Comparison of ENCODE assay signal across 24 cellular contexts in the genomic region with DNA sequence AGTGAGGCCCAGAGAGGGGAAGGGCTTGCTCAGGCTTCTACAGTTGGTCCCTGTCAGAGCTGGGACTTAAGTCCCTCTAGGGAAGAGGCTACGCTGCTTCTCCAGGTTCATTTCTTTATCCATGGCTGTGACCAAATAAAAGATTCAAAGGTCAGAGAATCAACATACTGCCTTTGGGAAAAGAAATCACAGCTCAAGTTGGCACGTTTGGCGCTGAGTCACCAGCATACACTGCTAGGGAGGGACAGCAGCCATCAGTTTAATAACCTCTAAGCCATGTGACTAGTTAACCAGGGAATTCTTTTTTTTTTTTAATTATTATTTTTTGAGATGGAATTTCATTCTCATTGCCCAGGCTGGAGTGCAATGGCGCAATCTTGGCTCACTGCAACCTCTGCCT. TPM values are rescaled to one million over a fixed set of nuclear protein-coding genes. Genes with fewer than 3 reads are reported as not detected.
A peak's percentile ranks its signal among the peaks of the same experiment; 100 is the strongest.
DNase-seq lines count a peak whose midpoint lies in the region; FAIRE-seq and TF ChIP-seq lines count a peak whose summit lies in the region.
"Had no signal": no experiment of that assay in that cellular context is flagged by ENCODE, and none has a peak within 500 bp of the region (broad histone marks: within the 10 kb centered on the region; RNA-seq: fewer than 3 reads in every experiment).

No MANE protein-coding gene starts in this region.

- H3K9me3 ChIP-seq in Peyer's patch, result no peaks in the 10 kb centered on the region
- H3K9me3 ChIP-seq in kidney (ENCODE audit: control insufficient read depth in 1 of 2, low read length in 2 of 2), result no peaks in the 10 kb centered on the region

- H3K4me3 ChIP-seq in Peyer's patch (no peak overlapping the region), kidney (ENCODE audit: low read length in 2 of 2) (no peak overlapping the region)

- DNase-seq in HT-29 (ENCODE audit: low spot score), result peak; percentile 62
- peak in 2 of 3 donors; percentile 65 to 70 for DNase-seq in Peyer's patch
- DNase-seq in kidney, result peak; percentile 2
- DNase-seq in stromal cell of bone marrow (ENCODE audit: low read depth), result peak; percentile 12
- DNase-seq in mucosa of gallbladder (ENCODE audit: low spot score), result no peak
- no peak for DNase-seq in glomerular visceral epithelial cell (ENCODE audit: extremely low spot score)
- DNase-seq in EL, result no peak
- DNase-seq: Calu3; CD8-positive, alpha-beta memory T cell; GF-D8; GOT3; Kasumi-1; NCI-H1105; NCI-H146; NCI-H2029 treated with DMSO at 0.1 percent for 48 hours; NCI-H2171 treated with DMSO at 0.1 percent for 48 hours; NCI-H524 treated with DMSO at 0.1 percent for 48 hours; NCI-H82; Right ventricle myocardium superior had no signal

- no peaks in the 10 kb centered on the region for H3K27me3 ChIP-seq in Peyer's patch

- no peak for TF ChIP-seq POLR2A in Peyer's patch (IDR thresholded peaks at IDR 0.05)

- no peak overlapping the region for H3K9ac ChIP-seq in kidney (ENCODE audit: low read length in 2 of 2)

- FAIRE-seq in kidney (lab: Jason Lieb, UNC), result no peak
- FAIRE-seq: A204.1 had no signal

- intact Hi-C loops in kidney (cut with DNase I), result no loop called here

- TF ChIP-seq CTCF in Peyer's patch (IDR thresholded peaks at IDR 0.05) (no peak), kidney (IDR thresholded peaks at IDR 0.05; ENCODE audit: borderline replicate concordance, extremely low read depth, insufficient read depth) (no peak)

- H3K36me3 ChIP-seq in Peyer's patch (no peaks in the 10 kb centered on the region), kidney (ENCODE audit: control insufficient read depth in 1 of 2, insufficient read depth in 2 of 2, low read length in 2 of 2) (no peaks in the 10 kb centered on the region)

- H3K27ac ChIP-seq in Peyer's patch, result peak overlapping the region in 1 of 4 donors; percentile 46
- H3K27ac ChIP-seq in kidney (ENCODE audit: low read depth in 2 of 2, low read length in 2 of 2), result no peak overlapping the region
- H3K27ac ChIP-seq: C4-2B had no signal

- no peaks in the 10 kb centered on the region for H3K4me1 ChIP-seq in Peyer's patch
- no peaks in the 10 kb centered on the region for H3K4me1 ChIP-seq in kidney (ENCODE audit: control insufficient read depth in 1 of 2, insufficient read depth in 1 of 2, low read depth in 1 of 2, low read length in 2 of 2)

RNA-seq across cellular contexts. Expression of gene CRHR2, which starts 28.4 kb away (rescaled TPM):
- total RNA-seq in HT-29 (2014; rRNA removed; shearing (Covaris generic)), result not detected in 2 replicates
- total RNA-seq in Peyer's patch, result not detected
- total RNA-seq in kidney, result not detected
- polyA plus RNA-seq in kidney (ENCODE audit: insufficient read depth, low read depth, low replicate concordance), result not detected
- total RNA-seq in mucosa of gallbladder, result 0.12 TPM
- total RNA-seq: Calu3; CD8-positive, alpha-beta memory T cell; Daoy; OCI-LY7; SK-MEL-5 had no signal
- polyA plus RNA-seq: CD8-positive, alpha-beta memory T cell had no signal

RNA-seq across cellular contexts. Expression of gene INMT, which starts 41.3 kb away (rescaled TPM):
- not detected in 2 replicates for total RNA-seq in HT-29 (2014; rRNA removed; shearing (Covaris generic))
- total RNA-seq in Peyer's patch (10 to 100 TPM in 1 of 4 donors, 1 to 10 TPM in 3; 3.1 to 24.8 (median 4.8) TPM), kidney (44.8 TPM), mucosa of gallbladder (18.8 TPM)
- polyA plus RNA-seq in kidney (ENCODE audit: insufficient read depth, low read depth, low replicate concordance), result 34.5 TPM
- total RNA-seq: Calu3, SK-MEL-5 had no signal

Comparison
In these comparisons a context has a peak if more than half of its experiments do, and no peak if none do; other contexts are left out.
1. DNase-seq: peak in HT-29 (single experiment), Peyer's patch (2 of 3), kidney (single experiment) and stromal cell of bone marrow (single experiment); none in mucosa of gallbladder (single experiment), glomerular visceral epithelial cell (single experiment) and EL (single experiment).